In the genomic region with DNA sequence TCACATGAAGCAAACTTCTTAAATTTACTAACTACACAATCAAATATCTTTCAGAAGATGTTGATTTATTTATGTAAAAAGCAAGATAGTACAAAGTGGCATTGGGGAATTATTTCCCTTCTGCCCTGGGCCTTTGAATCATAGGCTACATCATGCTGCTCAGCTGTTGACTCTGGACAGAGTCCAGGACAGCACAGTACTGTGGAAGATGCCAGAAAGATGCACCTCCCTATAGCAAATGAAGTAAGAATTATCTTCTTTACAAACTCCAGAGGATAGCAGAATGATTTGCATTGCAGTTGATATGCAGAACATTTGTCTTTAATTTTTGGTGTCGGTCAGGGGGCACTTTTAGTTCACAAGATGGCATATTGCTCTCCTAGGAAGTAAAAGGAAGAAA, we compare ENCODE assay signal across 13 cellular contexts.
DNase-seq lines count a peak whose midpoint lies in the region; ATAC-seq and TF ChIP-seq lines count a peak whose summit lies in the region.
"Had no signal": no experiment of that assay in that cellular context is flagged by ENCODE, and none has a peak within 500 bp of the region (broad histone marks: within the 10 kb centered on the region; RNA-seq: fewer than 3 reads in every experiment).

No MANE protein-coding gene starts in this region.

- H3K4me1 ChIP-seq in osteoblast (ENCODE audit: insufficient read depth, low read length), result peaks cover 12% of the 10 kb centered on the region
- H3K4me1 ChIP-seq in psoas muscle, result no peaks in the 10 kb centered on the region

- H3K27ac ChIP-seq in RWPE1 (no peak overlapping the region), osteoblast (ENCODE audit: low read depth, low read length) (no peak overlapping the region), psoas muscle (no peak overlapping the region)

- H3K4me3 Mint-ChIP-seq in activated naive CD4-positive, alpha-beta T cell treated with anti-CD3 and anti-CD28 coated beads, Interleukin-2, amount 10 ng/mL, durations not matched to agents 7 days and 5 days, result no peak overlapping the region
- H3K4me3 Mint-ChIP-seq: activated CD8-positive, alpha-beta T cell treated with anti-CD3 and anti-CD28 coated beads for 36 hours; T-helper 2 cell treated with Interferon-gamma antibody and Interleukin-4, amounts not matched to agents 5 μg/mL and 100 μg/mL, for 36 hours had no signal

- POLR2A ChIA-PET in RWPE1 (lab: Yijun Ruan, JAX; ENCODE audit: low non-redundant PET), result no interaction called here

- DNase-seq in GM04503 (ENCODE audit: low read depth) (peak; percentile 8), RWPE1 (ENCODE audit: low spot score) (peak; percentile 4), fibroblast of mammary gland (ENCODE audit: low read depth) (peak; percentile 81), osteoblast (ENCODE audit: insufficient read length, low spot score, missing footprints) (peak; percentile 86), psoas muscle (no peak)
- DNase-seq in activated naive CD4-positive, alpha-beta T cell treated with anti-CD3 and anti-CD28 coated beads, Interleukin-2, amount 10 ng/mL, durations not matched to agents 7 days and 5 days, result no peak
- DNase-seq: activated CD8-positive, alpha-beta T cell treated with anti-CD3 and anti-CD28 coated beads for 36 hours; activated naive CD4-positive, alpha-beta T cell treated with anti-CD3 and anti-CD28 coated beads, Interleukin-2, amount 50 U/mL, for 16 hours; mesendoderm; NCI-H187 had no signal

- no peaks in the 10 kb centered on the region for H3K27me3 Mint-ChIP-seq in activated naive CD4-positive, alpha-beta T cell treated with anti-CD3 and anti-CD28 coated beads, Interleukin-2, amount 10 ng/mL, durations not matched to agents 7 days and 5 days
- H3K27me3 Mint-ChIP-seq: activated CD8-positive, alpha-beta T cell treated with anti-CD3 and anti-CD28 coated beads for 36 hours had no signal

- H3K4me3 ChIP-seq in fibroblast of mammary gland (ENCODE audit: control insufficient read depth, low read depth, low read length) (no peak overlapping the region), osteoblast (ENCODE audit: insufficient read depth, low read length) (no peak overlapping the region), psoas muscle (no peak overlapping the region)

- H3K4me2 ChIP-seq in osteoblast (ENCODE audit: insufficient read depth, low read length), result peak overlapping the region; percentile 12

- WGBS in psoas muscle, 3 donors, result 22 to 24% (median 23%) methylated on average over 1 of the region's 1 CpG

- H3K9me3 ChIP-seq in osteoblast (ENCODE audit: low read depth, low read length), result no peaks in the 10 kb centered on the region
- H3K9me3 ChIP-seq in psoas muscle, result no peaks in the 10 kb centered on the region

- H3K36me3 ChIP-seq in osteoblast (ENCODE audit: insufficient read depth, low read length) (no peaks in the 10 kb centered on the region), psoas muscle (ENCODE audit: insufficient read depth in 1 of 2, low read depth in 1 of 2) (no peaks in the 10 kb centered on the region)

- H3K4me1 Mint-ChIP-seq in activated naive CD4-positive, alpha-beta T cell treated with anti-CD3 and anti-CD28 coated beads, Interleukin-2, amount 10 ng/mL, durations not matched to agents 7 days and 5 days, result no peaks in the 10 kb centered on the region

- TF ChIP-seq CTCF in RWPE1 (conservative IDR thresholded peaks at IDR 0.05; ENCODE audit: low read depth) (no peak), fibroblast of mammary gland (conservative IDR thresholded peaks at IDR 0.05; ENCODE audit: control insufficient read depth, insufficient read depth, low read depth, low read length) (no peak), osteoblast (IDR thresholded peaks at IDR 0.05; ENCODE audit: extremely low read depth, low read depth, low read length) (no peak), psoas muscle (IDR thresholded peaks at IDR 0.05) (no peak)

- no peak overlapping the region for H2AFZ ChIP-seq in osteoblast (ENCODE audit: low read length)

- no peak for ATAC-seq in HG03354 (IDR thresholded peaks at IDR 0.05; ENCODE audit: poor library complexity, severe bottlenecking, unreplicated experiment)
- no peak for ATAC-seq in psoas muscle
- ATAC-seq in HG02870 (IDR thresholded peaks at IDR 0.05; ENCODE audit: unreplicated experiment), result no peak
- ATAC-seq: activated CD8-positive, alpha-beta T cell treated with anti-CD3 and anti-CD28 coated beads for 36 hours had no signal

- intact Hi-C loops in psoas muscle (cut with DNase I), result no loop called here

- H3K9me3 Mint-ChIP-seq in activated naive CD4-positive, alpha-beta T cell treated with anti-CD3 and anti-CD28 coated beads, Interleukin-2, amount 10 ng/mL, durations not matched to agents 7 days and 5 days, result no peaks in the 10 kb centered on the region
- H3K9me3 Mint-ChIP-seq: T-helper 2 cell treated with Interferon-gamma antibody and Interleukin-4, amounts not matched to agents 5 μg/mL and 100 μg/mL, for 36 hours had no signal

- CTCF ChIA-PET in RWPE1 (lab: Yijun Ruan, JAX), result no interaction called here
- CTCF ChIA-PET in activated naive CD4-positive, alpha-beta T cell treated with anti-CD3 and anti-CD28 coated beads, Interleukin-2, amount 10 ng/mL, durations not matched to agents 7 days and 5 days (lab: Charles Lee), result no interaction called here

- H3K36me3 Mint-ChIP-seq in activated naive CD4-positive, alpha-beta T cell treated with anti-CD3 and anti-CD28 coated beads, Interleukin-2, amount 10 ng/mL, durations not matched to agents 7 days and 5 days, result no peaks in the 10 kb centered on the region

- H3K79me2 ChIP-seq in osteoblast (ENCODE audit: insufficient read depth, low read length), result no peaks in the 10 kb centered on the region

- H3K27me3 ChIP-seq in osteoblast (ENCODE audit: insufficient read depth, low read length), result no peaks in the 10 kb centered on the region
- no peaks in the 10 kb centered on the region for H3K27me3 ChIP-seq in psoas muscle (ENCODE audit: insufficient read depth in 3 of 3, low read length in 2 of 3)

- no peak overlapping the region for H3K27ac Mint-ChIP-seq in activated naive CD4-positive, alpha-beta T cell treated with anti-CD3 and anti-CD28 coated beads, Interleukin-2, amount 10 ng/mL, durations not matched to agents 7 days and 5 days
- H3K27ac Mint-ChIP-seq: activated CD8-positive, alpha-beta T cell treated with anti-CD3 and anti-CD28 coated beads for 36 hours; T-helper 2 cell treated with Interferon-gamma antibody and Interleukin-4, amounts not matched to agents 5 μg/mL and 100 μg/mL, for 36 hours had no signal

- no peaks in the 10 kb centered on the region for H4K20me1 ChIP-seq in osteoblast (ENCODE audit: insufficient read depth, low read length)

Comparison
In these comparisons a context has a peak if more than half of its experiments do, and no peak if none do; other contexts are left out.
1. DNase-seq: peak in GM04503 (single experiment), RWPE1 (single experiment), fibroblast of mammary gland (single experiment) and osteoblast (single experiment); none in psoas muscle (0 of 2) and activated naive CD4-positive, alpha-beta T cell treated with anti-CD3 and anti-CD28 coated beads, Interleukin-2, amount 10 ng/mL, durations not matched to agents 7 days and 5 days (single experiment).